ENCODE assay signal across 19 cellular contexts in genomic region chr12:75893758-75894157, GRCh38.
A peak's percentile ranks its signal among the peaks of the same experiment; 100 is the strongest.
DNase-seq lines count a peak whose midpoint lies in the region; ATAC-seq, FAIRE-seq and TF ChIP-seq lines count a peak whose summit lies in the region.
"Had no signal": no experiment of that assay in that cellular context is flagged by ENCODE, and none has a peak within 500 bp of the region (broad histone marks: within the 10 kb centered on the region; RNA-seq: fewer than 3 reads in every experiment).

No MANE protein-coding gene starts in this region.

- H3K36me3 ChIP-seq in HCT116 (ENCODE audit: control insufficient read depth in 1 of 2, insufficient read depth in 2 of 2, low read length in 2 of 2) (no peaks in the 10 kb centered on the region), PC-3 (ENCODE audit: low read depth, low read length) (no peaks in the 10 kb centered on the region), bronchial epithelial cell (ENCODE audit: control insufficient read depth, insufficient read depth, low read length) (no peaks in the 10 kb centered on the region)

- no peaks in the 10 kb centered on the region for H3K9me2 ChIP-seq in HCT116 (ENCODE audit: insufficient read depth)
- H3K9me2 ChIP-seq in PC-3 (replicated peaks; ENCODE audit: low read length) = no peaks in the 10 kb centered on the region

- peaks cover 72 to 87% of the 10 kb centered on the region in 2 experiments for H3K4me1 ChIP-seq in HCT116 (ENCODE audit: control insufficient read depth in 1 of 2, insufficient read depth in 2 of 2, low read length in 2 of 2)
- H3K4me1 ChIP-seq in PC-3 (ENCODE audit: insufficient read depth, low read length) = peaks cover 40% of the 10 kb centered on the region

- no peak overlapping the region for H3K4me3 ChIP-seq in HCT116 (replicated peaks in 1 of 2; ENCODE audit: low read depth in 1 of 2, low read length in 2 of 2)
- no peak overlapping the region for H3K4me3 ChIP-seq in PC-3 (ENCODE audit: low read length)
- no peak overlapping the region for H3K4me3 ChIP-seq in bronchial epithelial cell (ENCODE audit: low read depth, low read length)
- H3K4me3 ChIP-seq: GM23248 had no signal

- no peak for FAIRE-seq in bronchial epithelial cell (lab: Jason Lieb, UNC)
- FAIRE-seq: G401.6, GM12892, H1 had no signal

- H4K20me1 ChIP-seq in HCT116 (ENCODE audit: insufficient read depth) (no peaks in the 10 kb centered on the region), PC-3 (ENCODE audit: low read length) (no peaks in the 10 kb centered on the region)

- ATAC-seq in HCT116 = no peak
- ATAC-seq in PC-3 = peak; percentile 57
- ATAC-seq in HG02798 (IDR thresholded peaks at IDR 0.05; ENCODE audit: poor library complexity, unreplicated experiment) = no peak
- no peak for ATAC-seq in activated CD4-positive, alpha-beta T cell treated with anti-CD3 and anti-CD28 coated beads for 36 hours

- H3K4me3 Mint-ChIP-seq in activated T-cell treated with anti-CD3 and anti-CD28 coated beads, Interleukin-2, amount 50 U/mL, for 24 hours = no peak overlapping the region
- no peak overlapping the region for H3K4me3 Mint-ChIP-seq in activated CD4-positive, alpha-beta T cell treated with anti-CD3 and anti-CD28 coated beads for 36 hours
- H3K4me3 Mint-ChIP-seq: CD4-positive, alpha-beta memory T cell had no signal

- H3K79me2 ChIP-seq in HCT116 (ENCODE audit: insufficient read depth, low read length) (no peaks in the 10 kb centered on the region), PC-3 (ENCODE audit: low read length) (no peaks in the 10 kb centered on the region)

- H3K4me2 ChIP-seq in HCT116 (ENCODE audit: low read length) = no peak overlapping the region
- H3K4me2 ChIP-seq in PC-3 (ENCODE audit: low read length) = no peak overlapping the region

- H2AFZ ChIP-seq in HCT116 (ENCODE audit: low read depth, low read length, poor library complexity, severe bottlenecking) (no peak overlapping the region), PC-3 (ENCODE audit: low read length) (no peak overlapping the region)
- H2AFZ ChIP-seq: GM23248 had no signal

- CTCF ChIA-PET in HCT116 (lab: Charles Lee) = no interaction called here
- CTCF ChIA-PET in PC-3 (lab: Charles Lee) = no interaction called here
- CTCF ChIA-PET in activated CD4-positive, alpha-beta T cell treated with anti-CD3 and anti-CD28 coated beads for 36 hours (lab: Charles Lee) = interaction anchor here (1.4 kb wide), 1 partner anchor 15 kb away, joined by 4 read pairs; no protein-coding TSS in a partner anchor

- peaks cover 8% of the 10 kb centered on the region for H3K4me1 Mint-ChIP-seq in activated T-cell treated with anti-CD3 and anti-CD28 coated beads, Interleukin-2, amount 50 U/mL, for 24 hours (ENCODE audit: low read depth)
- no peaks in the 10 kb centered on the region for H3K4me1 Mint-ChIP-seq in activated CD4-positive, alpha-beta T cell treated with anti-CD3 and anti-CD28 coated beads for 36 hours
- H3K4me1 Mint-ChIP-seq: CD4-positive, alpha-beta memory T cell had no signal

- RAD21 ChIA-PET in HCT116 (lab: Charles Lee; ENCODE audit: low non-redundant PET in 1 of 2, low total read pairs in 2 of 2, uncharacterized antibody in 2 of 2, unreplicated experiment in 2 of 2) = no interaction called here

- H3K27ac Mint-ChIP-seq in activated T-cell treated with anti-CD3 and anti-CD28 coated beads, Interleukin-2, amount 50 U/mL, for 24 hours = no peak overlapping the region
- no peak overlapping the region for H3K27ac Mint-ChIP-seq in activated CD4-positive, alpha-beta T cell treated with anti-CD3 and anti-CD28 coated beads for 36 hours

- H3F3A ChIP-seq in PC-3 (ENCODE audit: low read length, unreplicated experiment) = no peaks in the 10 kb centered on the region

- TF ChIP-seq POLR2A in HCT116 (IDR thresholded peaks at IDR 0.05; ENCODE audit: borderline replicate concordance, extremely low read depth, insufficient read depth, insufficient read length) = no peak

- BruUV-seq in HCT116 (replicated peaks; lab: Mats Ljungman, UMichigan) (no TSS peak), PC-3 (replicated peaks; lab: Mats Ljungman, UMichigan) (no TSS peak)

- H3K9me3 ChIP-seq in HCT116 (ENCODE audit: control insufficient read depth in 1 of 2, insufficient read depth in 1 of 2, low read depth in 1 of 2, low read length in 2 of 2) (no peaks in the 10 kb centered on the region), PC-3 (ENCODE audit: low read length) (no peaks in the 10 kb centered on the region)

- DNase-seq in HCT116 (ENCODE audit: low read depth, low spot score) (no peak), PC-3 (peak; percentile 51), bronchial epithelial cell (ENCODE audit: low read depth) (peak; percentile 8), DMS79 treated with DMSO at 0.1 percent for 48 hours (lab: John Stamatoyannopoulos, UW) (no peak)
- no peak for DNase-seq in activated T-cell treated with anti-CD3 and anti-CD28 coated beads, Interleukin-2, amount 50 U/mL, for 24 hours
- DNase-seq in activated CD4-positive, alpha-beta T cell treated with anti-CD3 and anti-CD28 coated beads for 36 hours = no peak
- DNase-seq: 8988T; C1 segment of cervical spinal cord; Calu3; CD4-positive, alpha-beta memory T cell; COR-L47; DMS53; DND-41; GM23248; H7 had no signal

- H3K9me3 Mint-ChIP-seq in activated T-cell treated with anti-CD3 and anti-CD28 coated beads, Interleukin-2, amount 50 U/mL, for 24 hours = no peaks in the 10 kb centered on the region
- H3K9me3 Mint-ChIP-seq in activated CD4-positive, alpha-beta T cell treated with anti-CD3 and anti-CD28 coated beads for 36 hours (ENCODE audit: low read depth) = no peaks in the 10 kb centered on the region
- H3K9me3 Mint-ChIP-seq: CD4-positive, alpha-beta memory T cell had no signal

- POLR2A ChIA-PET in HCT116 (lab: Charles Lee) (no interaction called here), PC-3 (lab: Charles Lee; ENCODE audit: unreplicated experiment) (no interaction called here)
- POLR2A ChIA-PET in activated CD4-positive, alpha-beta T cell treated with anti-CD3 and anti-CD28 coated beads for 36 hours (lab: Charles Lee) = no interaction called here

- H3K36me3 Mint-ChIP-seq in activated T-cell treated with anti-CD3 and anti-CD28 coated beads, Interleukin-2, amount 50 U/mL, for 24 hours (ENCODE audit: low read depth) = no peaks in the 10 kb centered on the region
- no peaks in the 10 kb centered on the region for H3K36me3 Mint-ChIP-seq in activated CD4-positive, alpha-beta T cell treated with anti-CD3 and anti-CD28 coated beads for 36 hours (ENCODE audit: low read depth)
- H3K36me3 Mint-ChIP-seq: CD4-positive, alpha-beta memory T cell had no signal

- intact Hi-C loops in HCT116 (cut with micrococcal nuclease) = loop anchor here (5.0 kb wide), 1 partner anchor 129 kb away; no protein-coding TSS in a partner anchor
- intact Hi-C loops in PC-3 (cut with micrococcal nuclease) = no loop called here
- intact Hi-C loops in activated CD4-positive, alpha-beta T cell treated with anti-CD3 and anti-CD28 coated beads for 36 hours (cut with DNase I, micrococcal nuclease) = no loop called here

- H3K27me3 Mint-ChIP-seq in activated T-cell treated with anti-CD3 and anti-CD28 coated beads, Interleukin-2, amount 50 U/mL, for 24 hours = peaks cover 29% of the 10 kb centered on the region
- peaks cover 28% of the 10 kb centered on the region for H3K27me3 Mint-ChIP-seq in activated CD4-positive, alpha-beta T cell treated with anti-CD3 and anti-CD28 coated beads for 36 hours

- TF ChIP-seq CTCF in HCT116 (IDR thresholded peaks at IDR 0.05 in 2 of 3, conservative IDR thresholded peaks at IDR 0.05 in 1 of 3; ENCODE audit: borderline replicate concordance in 1 of 3, insufficient read depth in 1 of 3, low read depth in 2 of 3, low read length in 2 of 3) (no peak), PC-3 (conservative IDR thresholded peaks at IDR 0.05; ENCODE audit: low read depth, low read length) (no peak), bronchial epithelial cell (IDR thresholded peaks at IDR 0.05; ENCODE audit: insufficient read depth, low read length, severe bottlenecking) (no peak)

- H3K9ac ChIP-seq in HCT116 (ENCODE audit: low read length) (peak overlapping the region; percentile 8; the same call in 1 of the 2 replicates), PC-3 (ENCODE audit: low read length) (no peak overlapping the region)
- H3K9ac ChIP-seq: GM23248 had no signal

- no peak for TF ChIP-seq RAD21 in HCT116 (IDR thresholded peaks at IDR 0.05; ENCODE audit: low read depth)

- H3K27me3 ChIP-seq in HCT116 (ENCODE audit: insufficient read depth, low read length) (no peaks in the 10 kb centered on the region), PC-3 (ENCODE audit: low read length) (no peaks in the 10 kb centered on the region), bronchial epithelial cell (ENCODE audit: control insufficient read depth, insufficient read depth, low read length) (no peaks in the 10 kb centered on the region)

- H3K27ac ChIP-seq in HCT116 (ENCODE audit: low read depth, low read length) (peak overlapping the region; percentile 94), PC-3 (ENCODE audit: low read length) (no peak overlapping the region)
- H3K27ac ChIP-seq: GM23248 had no signal

TF ChIP-seq in HCT116, 20 proteins besides CTCF, POLR2A, EP300 and RAD21 (continues in another document):
- no peak for TF ChIP-seq CEBPB (IDR thresholded peaks at IDR 0.05; ENCODE audit: low read depth)
- no peak for TF ChIP-seq ZNF274 (IDR thresholded peaks at IDR 0.05; ENCODE audit: low read depth, low read length)
- no peak for TF ChIP-seq SIN3A (IDR thresholded peaks at IDR 0.05; ENCODE audit: low read depth)
- no peak for TF ChIP-seq YY1 (IDR thresholded peaks at IDR 0.05; ENCODE audit: extremely low read depth, insufficient replicate concordance, low read depth, low read length)
- no peak for TF ChIP-seq EGR1 (IDR thresholded peaks at IDR 0.05; ENCODE audit: low read depth)
- TF ChIP-seq POLR2AphosphoS5 (IDR thresholded peaks at IDR 0.05; ENCODE audit: low read depth, low read length) = no peak
- TF ChIP-seq ZFX (IDR thresholded peaks at IDR 0.05) = no peak
- TF ChIP-seq, protein P1, sequence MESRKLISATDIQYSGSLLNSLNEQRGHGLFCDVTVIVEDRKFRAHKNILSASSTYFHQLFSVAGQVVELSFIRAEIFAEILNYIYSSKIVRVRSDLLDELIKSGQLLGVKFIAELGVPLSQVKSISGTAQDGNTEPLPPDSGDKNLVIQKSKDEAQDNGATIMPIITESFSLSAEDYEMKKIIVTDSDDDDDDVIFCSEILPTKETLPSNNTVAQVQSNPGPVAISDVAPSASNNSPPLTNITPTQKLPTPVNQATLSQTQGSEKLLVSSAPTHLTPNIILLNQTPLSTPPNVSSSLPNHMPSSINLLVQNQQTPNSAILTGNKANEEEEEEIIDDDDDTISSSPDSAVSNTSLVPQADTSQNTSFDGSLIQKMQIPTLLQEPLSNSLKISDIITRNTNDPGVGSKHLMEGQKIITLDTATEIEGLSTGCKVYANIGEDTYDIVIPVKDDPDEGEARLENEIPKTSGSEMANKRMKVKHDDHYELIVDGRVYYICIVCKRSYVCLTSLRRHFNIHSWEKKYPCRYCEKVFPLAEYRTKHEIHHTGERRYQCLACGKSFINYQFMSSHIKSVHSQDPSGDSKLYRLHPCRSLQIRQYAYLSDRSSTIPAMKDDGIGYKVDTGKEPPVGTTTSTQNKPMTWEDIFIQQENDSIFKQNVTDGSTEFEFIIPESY (IDR thresholded peaks at IDR 0.05; ENCODE audit: extremely low read depth, insufficient replicate concordance, low read length) = no peak
- TF ChIP-seq SP1 (IDR thresholded peaks at IDR 0.05; ENCODE audit: low read depth) = no peak

Comparison
In these comparisons a context has a peak if more than half of its experiments do, and no peak if none do; other contexts are left out.
1. DNase-seq: peak in PC-3 (single experiment) and bronchial epithelial cell (single experiment); none in HCT116 (single experiment), activated T-cell treated with anti-CD3 and anti-CD28 coated beads, Interleukin-2, amount 50 U/mL, for 24 hours (single experiment), activated CD4-positive, alpha-beta T cell treated with anti-CD3 and anti-CD28 coated beads for 36 hours (single experiment) and DMS79 treated with DMSO at 0.1 percent for 48 hours (single experiment).